Comparison of ENCODE assay signal across 11 cellular contexts in the genomic region with DNA sequence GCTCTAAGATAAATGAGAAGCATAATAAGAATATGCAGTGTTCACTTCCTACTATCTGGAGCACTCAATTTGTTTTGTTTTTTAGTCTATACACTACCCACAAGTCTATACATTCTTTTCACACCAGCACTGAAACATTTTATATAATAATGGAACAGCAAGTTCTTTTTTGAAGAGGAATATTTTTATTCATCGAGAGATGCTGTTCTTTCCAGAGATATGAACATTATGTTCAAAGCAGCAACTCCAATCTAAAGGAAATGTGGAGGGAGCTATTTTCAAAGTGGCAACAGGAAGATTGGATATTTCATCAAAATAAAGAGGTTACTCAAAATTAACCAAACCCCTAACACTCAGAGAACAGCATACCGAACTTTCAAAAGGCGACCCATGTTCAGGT. TPM values are rescaled to one million over a fixed set of nuclear protein-coding genes. Genes with fewer than 3 reads are reported as not detected.
"Had no signal": no experiment of that assay in that cellular context is flagged by ENCODE, and none has a peak within 500 bp of the region (broad histone marks: within the 10 kb centered on the region; RNA-seq: fewer than 3 reads in every experiment).

No MANE protein-coding gene starts in this region.

- H3K4me1 Mint-ChIP-seq: GM23338, IgD-negative memory B cell had no signal

- H3K36me3 Mint-ChIP-seq: IgD-negative memory B cell had no signal

- H3K9me3 ChIP-seq: HAP-1 had no signal

- H2AFZ ChIP-seq: GM23338 had no signal

- H3K4me3 Mint-ChIP-seq: GM23338, HFFc6, IgD-negative memory B cell had no signal

- H3K4me3 ChIP-seq: GM23338, HAP-1 had no signal

- ATAC-seq: GM23338, HCT116, HepG2 had no signal

- H3K27me3 Mint-ChIP-seq: IgD-negative memory B cell had no signal

- H3K4me2 ChIP-seq: GM23338 had no signal

- H3K4me1 ChIP-seq: HAP-1 had no signal

- DNase-seq: H7, HFFc6, KBM-7 had no signal

- H3K9me3 Mint-ChIP-seq: GM23338, HFFc6 had no signal

- H3K36me3 ChIP-seq: HAP-1 had no signal

- H3K27ac ChIP-seq: HL-60 had no signal

- H3K27ac Mint-ChIP-seq: GM23338, HFFc6, IgD-negative memory B cell had no signal

RNA-seq across cellular contexts. Expression of a gene that starts 16.4 kb away (rescaled TPM):
- total RNA-seq: GM23338, H1, H7, HepG2, HFFc6, HT1080 had no signal
- polyA plus RNA-seq: GM23338, H1, HepG2, IgD-negative memory B cell had no signal
